10 cellular contexts compared by ENCODE assay signal in genomic region chr13:90382425-90382824, GRCh38.
"Had no signal": no experiment of that assay in that cellular context is flagged by ENCODE, and none has a peak within 500 bp of the region (broad histone marks: within the 10 kb centered on the region; RNA-seq: fewer than 3 reads in every experiment).

No MANE protein-coding gene starts in this region.

- H3K27ac ChIP-seq: GM23248, HL-60, KMS-11 had no signal

- H3K4me3 ChIP-seq: GM23248, HAP-1 had no signal

- H3K9ac ChIP-seq: GM23248, KMS-11 had no signal

- H3K4me2 ChIP-seq: KMS-11 had no signal

- H3K9me3 Mint-ChIP-seq: HFFc6 had no signal

- ATAC-seq: HCT116, HepG2 had no signal

- H3K36me3 ChIP-seq: HAP-1 had no signal

- DNase-seq: GM23248, H7, HFFc6, KBM-7 had no signal

- H3K4me1 ChIP-seq: HAP-1 had no signal

- H3K4me3 Mint-ChIP-seq: HFFc6 had no signal

- H3K27ac Mint-ChIP-seq: HFFc6 had no signal

- H3K9me3 ChIP-seq: HAP-1 had no signal

- H2AFZ ChIP-seq: GM23248 had no signal

- FAIRE-seq: H1, HepG2 had no signal
